ENCODE assay signal across 21 cellular contexts in the genomic region with DNA sequence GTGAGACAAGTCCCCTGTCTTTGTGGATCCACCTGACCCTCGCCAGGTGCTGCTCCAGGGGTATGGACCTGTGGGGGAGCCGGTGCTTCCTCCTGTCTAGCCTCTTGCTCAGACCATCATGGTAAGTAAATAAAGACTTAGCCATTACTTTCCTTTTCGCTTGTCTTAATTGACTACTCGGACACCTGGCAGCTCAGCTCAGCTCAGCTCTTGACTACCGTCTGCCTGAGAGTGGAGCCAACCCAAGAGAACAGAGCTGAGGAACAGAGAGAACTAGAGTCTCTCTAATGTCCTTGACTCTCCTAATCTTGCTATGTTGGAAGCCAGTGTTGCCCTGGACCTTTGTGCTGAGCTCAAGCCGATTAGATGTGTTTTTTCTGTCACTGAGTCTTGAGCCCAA.
"Had no signal": no experiment of that assay in that cellular context is flagged by ENCODE, and none has a peak within 500 bp of the region (broad histone marks: within the 10 kb centered on the region; RNA-seq: fewer than 3 reads in every experiment).

No MANE protein-coding gene starts in this region.

- H3K27ac ChIP-seq: SJCRH30 had no signal

- ATAC-seq: Panc1, PC-3, Right ventricle myocardium inferior, SK-N-SH treated with all-trans-retinoic acid at 6 μM for 48 hours had no signal

- H3K36me3 ChIP-seq: SJCRH30 had no signal

- H3K27me3 ChIP-seq: SJCRH30 had no signal

- H3K4me1 ChIP-seq: SJCRH30 had no signal

- DNase-seq: KBM-7; NCI-H1092; NCI-H1417 treated with DMSO at 0.1 percent for 48 hours; NCI-H146; NCI-H1694 treated with DMSO at 0.1 percent for 48 hours; NCI-H1930; NCI-H2081; NCI-H2107; NCI-H2171 treated with DMSO at 0.1 percent for 48 hours; NCI-H345; NCI-H446 treated with DMSO at 0.1 percent for 48 hours; NCI-H510A treated with DMSO at 0.1 percent for 48 hours; NCI-H526; NCI-H82; NK-92 treated with Interleukin-12 subunit alpha and Interleukin-12 subunit beta, amount 100 ng/mL, for 24 hours; PC-3; SHP77 treated with DMSO at 0.1 percent for 48 hours; SJCRH30 had no signal

- H3K9me3 ChIP-seq: SJCRH30 had no signal

- H3K4me3 ChIP-seq: SJCRH30 had no signal
